ENCODE assay signal across 1 cellular context in the genomic region with DNA sequence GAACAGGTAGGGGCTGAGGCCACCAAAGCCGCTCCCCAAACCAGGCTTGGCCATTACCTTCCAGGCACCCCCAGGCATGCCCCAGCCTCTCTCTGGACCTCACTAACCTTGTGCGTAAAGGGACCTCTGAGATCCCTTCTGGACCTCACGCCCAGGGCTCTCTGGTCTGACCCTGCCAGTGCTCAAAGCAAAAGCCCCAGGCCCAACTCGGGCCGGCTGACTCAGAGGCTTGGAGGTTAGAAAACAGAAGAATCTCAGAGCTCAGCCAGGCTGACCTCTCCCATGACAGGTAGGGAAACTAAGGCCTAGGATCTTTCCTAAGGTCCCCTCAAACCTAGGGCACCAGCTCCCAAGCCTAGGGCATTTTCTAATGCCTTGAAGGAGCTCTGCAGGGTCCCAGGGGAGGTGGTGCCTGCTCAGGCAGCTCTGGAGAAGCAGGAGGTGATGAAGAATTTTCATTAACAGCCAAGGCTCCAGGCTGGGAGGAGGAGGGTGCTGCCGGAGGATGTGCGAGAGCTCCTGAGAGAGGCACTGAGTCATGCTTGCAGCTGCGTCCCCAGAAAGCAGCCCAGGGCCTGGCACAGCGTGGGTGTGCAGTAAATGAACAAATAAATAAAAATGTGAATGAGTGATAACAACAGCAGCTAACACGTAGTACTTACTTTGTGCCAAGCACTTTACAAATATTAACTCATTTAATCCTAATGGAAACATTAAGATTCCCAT.
TF ChIP-seq lines count a peak whose summit lies in the region.

No MANE protein-coding gene starts in this region.

TF ChIP-seq in H1, 55 proteins besides CTCF, POLR2A, EP300 and RAD21 (continued from another document):
- TF ChIP-seq, protein P1, sequence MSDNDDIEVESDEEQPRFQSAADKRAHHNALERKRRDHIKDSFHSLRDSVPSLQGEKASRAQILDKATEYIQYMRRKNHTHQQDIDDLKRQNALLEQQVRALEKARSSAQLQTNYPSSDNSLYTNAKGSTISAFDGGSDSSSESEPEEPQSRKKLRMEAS (IDR thresholded peaks at IDR 0.05): no peak
- no peak for TF ChIP-seq PHF8 (conservative IDR thresholded peaks at IDR 0.05; ENCODE audit: low read depth, low read length)
- TF ChIP-seq SIRT6 (IDR thresholded peaks at IDR 0.05; ENCODE audit: low read length): no peak
- no peak for TF ChIP-seq YY1 (IDR thresholded peaks at IDR 0.05; ENCODE audit: low read depth, low read length)
- no peak for TF ChIP-seq RNF2 (IDR thresholded peaks at IDR 0.05; ENCODE audit: borderline replicate concordance, low read depth, low read length, missing control alignments, poor library complexity, severe bottlenecking)
- no peak for TF ChIP-seq EZH2 (IDR thresholded peaks at IDR 0.05; ENCODE audit: low read depth, low read length, severe bottlenecking)
